Comparison of ENCODE assay signal across 39 cellular contexts in genomic region chr11:75097173-75097557, GRCh38. TPM values are rescaled to one million over a fixed set of nuclear protein-coding genes. Genes with fewer than 3 reads are reported as not detected.
"Had no signal": no experiment of that assay in that cellular context is flagged by ENCODE, and none has a peak within 500 bp of the region (broad histone marks: within the 10 kb centered on the region; RNA-seq: fewer than 3 reads in every experiment).

No MANE protein-coding gene starts in this region.

- H3K4me3 ChIP-seq: MG63 had no signal

- H3K9me3 ChIP-seq: MG63 had no signal

- DNase-seq: Karpas-422, Kasumi-1, MG63, MM.1S, MV-4-11, NCI-H1048, NCI-H1092, NCI-H1092 treated with DMSO at 0.1 percent for 48 hours, NCI-H1105, NCI-H1105 treated with DMSO at 0.1 percent for 48 hours, NCI-H1417, NCI-H1417 treated with DMSO at 0.1 percent for 48 hours, NCI-H1436, NCI-H1436 treated with DMSO at 0.1 percent for 48 hours, NCI-H146, NCI-H1694, NCI-H1694 treated with DMSO at 0.1 percent for 48 hours, NCI-H187, NCI-H187 treated with DMSO at 0.1 percent for 48 hours, NCI-H1930, NCI-H2029, NCI-H2029 treated with DMSO at 0.1 percent for 48 hours, NCI-H2081, NCI-H2081 treated with DMSO at 0.1 percent for 48 hours, NCI-H2107, NCI-H2171, NCI-H2171 treated with DMSO at 0.1 percent for 48 hours, NCI-H2227 treated with DMSO at 0.1 percent for 48 hours, NCI-H226, NCI-H345, NCI-H446, NCI-H446 treated with DMSO at 0.1 percent for 48 hours, NCI-H510A, NCI-H510A treated with DMSO at 0.1 percent for 48 hours, NCI-H524 had no signal

- H3K36me3 ChIP-seq: MG63 had no signal

RNA-seq across cellular contexts. Expression of gene OR2AT4, which starts 0.5 kb away (rescaled TPM):
- total RNA-seq: LHCN-M2, M059J, MCF 10A, NCI-H460 had no signal

RNA-seq across cellular contexts. Expression of gene SLCO2B1, which starts 53.7 kb away (rescaled TPM):
- total RNA-seq: LHCN-M2, MCF 10A had no signal
